In the genomic region with DNA sequence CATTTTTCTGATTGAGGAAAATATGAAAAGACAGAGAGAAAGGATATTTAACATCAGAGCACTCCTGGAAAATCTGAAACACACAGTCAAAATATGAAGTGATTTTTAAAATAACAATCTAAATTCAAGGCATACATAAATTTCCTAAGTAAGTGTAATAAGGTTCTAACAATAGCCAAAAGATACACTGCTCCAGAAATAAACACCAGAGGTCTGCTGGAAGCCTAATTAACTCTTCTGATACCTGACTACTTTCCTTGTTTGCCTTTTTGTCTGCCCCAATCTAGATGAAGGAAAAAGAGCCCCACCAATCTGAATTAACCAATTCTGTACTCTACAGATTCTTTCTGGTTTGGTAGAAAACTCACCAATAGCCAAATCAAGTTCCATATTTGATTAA, we compare ENCODE assay signal across 23 cellular contexts.
DNase-seq lines count a peak whose midpoint lies in the region; ATAC-seq and TF ChIP-seq lines count a peak whose summit lies in the region.
"Had no signal": no experiment of that assay in that cellular context is flagged by ENCODE, and none has a peak within 500 bp of the region (broad histone marks: within the 10 kb centered on the region; RNA-seq: fewer than 3 reads in every experiment).

No MANE protein-coding gene starts in this region.

- H3K4me3 ChIP-seq in heart left ventricle, result peak overlapping the region in 2 of 12 donors; percentile 4 to 8
- H3K4me3 ChIP-seq in right atrium auricular region, result no peak overlapping the region
- no peak overlapping the region for H3K4me3 ChIP-seq in Caco-2 (ENCODE audit: low read depth, low read length)
- H3K4me3 ChIP-seq: BLaER1 treated with 17β-estradiol and CSF1 and Interleukin-3, amounts not matched to agents 10 nM and 100 nM; PC-9 had no signal

- DNase-seq in heart left ventricle (no peak), right atrium auricular region (ENCODE audit: low spot score) (no peak), Caco-2 (no peak), T-helper 17 cell (no peak), HK-2 (ENCODE audit: unreplicated experiment) (no peak), NCI-H1417 (lab: John Stamatoyannopoulos, UW) (no peak)
- DNase-seq in activated T-cell treated with anti-CD3 and anti-CD28 coated beads, Interleukin-2, amount 50 U/mL, for 72 hours, result no peak
- DNase-seq: AML-193; CD4-positive, alpha-beta memory T cell; DMS 273 treated with DMSO at 0.1 percent for 48 hours; DMS79; EL; GDM1; NCI-H1092; NCI-H1436; NCI-H187 treated with DMSO at 0.1 percent for 48 hours; NCI-H524; NCI-H774; NK-92 treated with Interleukin-12 subunit alpha and Interleukin-12 subunit beta, amount 100 ng/mL, for 24 hours; PC-9; SHP77 had no signal

- TF ChIP-seq CTCF in heart left ventricle (IDR thresholded peaks at IDR 0.05) (no peak), right atrium auricular region (IDR thresholded peaks at IDR 0.05) (no peak), Caco-2 (IDR thresholded peaks at IDR 0.05; ENCODE audit: insufficient read depth in 1 of 2, low read depth in 1 of 2, low read length in 1 of 2, severe bottlenecking in 1 of 2, unreplicated experiment in 1 of 2) (no peak)

- H3K36me3 Mint-ChIP-seq in Caco-2 (ENCODE audit: insufficient read depth, unreplicated experiment) (peaks cover 22% of the 10 kb centered on the region), T-helper 17 cell (ENCODE audit: low read depth) (peaks cover 2% of the 10 kb centered on the region)
- peaks cover 35% of the 10 kb centered on the region for H3K36me3 Mint-ChIP-seq in stimulated activated memory B cell treated with anti-CD40 and anti-IgM and Interleukin-4, amounts not matched to agents 10 μg/mL and 1 μg/mL and 100 μg/mL, for 72 hours
- H3K36me3 Mint-ChIP-seq in activated T-cell treated with anti-CD3 and anti-CD28 coated beads, Interleukin-2, amount 50 U/mL, for 72 hours (ENCODE audit: insufficient read depth in 2 of 2), result peaks cover 0 to 4% of the 10 kb centered on the region in 2 donors

- TF ChIP-seq POLR2A in heart left ventricle (IDR thresholded peaks at IDR 0.05), result no peak

- POLR2A ChIA-PET in Caco-2 (lab: Charles Lee), result no interaction called here

- H3K36me3 ChIP-seq in heart left ventricle, result peaks cover 0 to 27% (median 12%) of the 10 kb centered on the region in 9 donors
- H3K36me3 ChIP-seq in right atrium auricular region, result no peaks in the 10 kb centered on the region
- H3K36me3 ChIP-seq in Caco-2 (ENCODE audit: control insufficient read depth, insufficient read depth, low read length), result peaks cover 1% of the 10 kb centered on the region; the same call in 1 of the 2 replicates

- intact Hi-C loops in heart left ventricle (cut with DNase I), result no loop called here
- intact Hi-C loops in Caco-2 (cut with micrococcal nuclease; ENCODE audit: unreplicated experiment), result no loop called here

- peak in 2 of 4 donors; percentile 57 to 69 for ATAC-seq in heart left ventricle
- no peak for ATAC-seq in T-helper 17 cell
- no peak for ATAC-seq in stimulated activated memory B cell treated with anti-CD40 and anti-IgM and Interleukin-4, amounts not matched to agents 10 μg/mL and 1 μg/mL and 100 μg/mL, for 72 hours
- no peak for ATAC-seq in activated T-cell treated with anti-CD3 and anti-CD28 coated beads, Interleukin-2, amount 50 U/mL, for 72 hours (replicated peaks in 1 of 2)

- H3K27ac ChIP-seq in heart left ventricle, result peak overlapping the region in 8 of 12 donors; percentile 16 to 64 (median 42)
- H3K27ac ChIP-seq in right atrium auricular region, result no peak overlapping the region
- H3K27ac ChIP-seq: BLaER1 treated with 17β-estradiol and CSF1 and Interleukin-3, amounts not matched to agents 10 nM and 100 nM; PC-9 had no signal

- H3K4me1 ChIP-seq in heart left ventricle (peaks cover 0 to 7% (median 0%) of the 10 kb centered on the region in 12 donors), right atrium auricular region (no peaks in the 10 kb centered on the region), Caco-2 (peaks cover 30% of the 10 kb centered on the region)
- H3K4me1 ChIP-seq: BLaER1 treated with 17β-estradiol and CSF1 and Interleukin-3, amounts not matched to agents 10 nM and 100 nM had no signal

- H3K4me3 Mint-ChIP-seq in Caco-2 (ENCODE audit: unreplicated experiment) (no peak overlapping the region), T-helper 17 cell (no peak overlapping the region)
- H3K4me3 Mint-ChIP-seq in stimulated activated memory B cell treated with anti-CD40 and anti-IgM and Interleukin-4, amounts not matched to agents 10 μg/mL and 1 μg/mL and 100 μg/mL, for 72 hours, result no peak overlapping the region
- H3K4me3 Mint-ChIP-seq in activated T-cell treated with anti-CD3 and anti-CD28 coated beads, Interleukin-2, amount 50 U/mL, for 72 hours, result no peak overlapping the region
- H3K4me3 Mint-ChIP-seq: CD4-positive, alpha-beta memory T cell had no signal

- H3K9me3 ChIP-seq in heart left ventricle, result no peaks in the 10 kb centered on the region
- no peaks in the 10 kb centered on the region for H3K9me3 ChIP-seq in right atrium auricular region
- no peaks in the 10 kb centered on the region for H3K9me3 ChIP-seq in Caco-2
- no peaks in the 10 kb centered on the region for H3K9me3 ChIP-seq in T-helper 17 cell (ENCODE audit: control insufficient read depth, low read length, poor library complexity, severe bottlenecking)
- H3K9me3 ChIP-seq: BLaER1 treated with 17β-estradiol and CSF1 and Interleukin-3, amounts not matched to agents 10 nM and 100 nM had no signal

- H3K27ac Mint-ChIP-seq in Caco-2 (ENCODE audit: unreplicated experiment) (peak overlapping the region; percentile 39), T-helper 17 cell (peak overlapping the region; percentile 21)
- peak overlapping the region; percentile 35 for H3K27ac Mint-ChIP-seq in stimulated activated memory B cell treated with anti-CD40 and anti-IgM and Interleukin-4, amounts not matched to agents 10 μg/mL and 1 μg/mL and 100 μg/mL, for 72 hours
- H3K27ac Mint-ChIP-seq in activated T-cell treated with anti-CD3 and anti-CD28 coated beads, Interleukin-2, amount 50 U/mL, for 72 hours, result no peak overlapping the region

- H3K27me3 Mint-ChIP-seq in Caco-2 (ENCODE audit: insufficient read depth, unreplicated experiment) (no peaks in the 10 kb centered on the region), T-helper 17 cell (no peaks in the 10 kb centered on the region)
- no peaks in the 10 kb centered on the region for H3K27me3 Mint-ChIP-seq in stimulated activated memory B cell treated with anti-CD40 and anti-IgM and Interleukin-4, amounts not matched to agents 10 μg/mL and 1 μg/mL and 100 μg/mL, for 72 hours
- H3K27me3 Mint-ChIP-seq in activated T-cell treated with anti-CD3 and anti-CD28 coated beads, Interleukin-2, amount 50 U/mL, for 72 hours (ENCODE audit: low read depth), result no peaks in the 10 kb centered on the region
- H3K27me3 Mint-ChIP-seq: CD4-positive, alpha-beta memory T cell had no signal

- H3K4me1 Mint-ChIP-seq in Caco-2 (ENCODE audit: low read depth, unreplicated experiment) (peaks cover 21% of the 10 kb centered on the region), T-helper 17 cell (peaks cover 13% of the 10 kb centered on the region)
- peaks cover 15% of the 10 kb centered on the region for H3K4me1 Mint-ChIP-seq in stimulated activated memory B cell treated with anti-CD40 and anti-IgM and Interleukin-4, amounts not matched to agents 10 μg/mL and 1 μg/mL and 100 μg/mL, for 72 hours
- H3K4me1 Mint-ChIP-seq in activated T-cell treated with anti-CD3 and anti-CD28 coated beads, Interleukin-2, amount 50 U/mL, for 72 hours (ENCODE audit: low read depth), result no peaks in the 10 kb centered on the region

- H3K9me3 Mint-ChIP-seq in Caco-2 (ENCODE audit: unreplicated experiment), result no peaks in the 10 kb centered on the region
- H3K9me3 Mint-ChIP-seq in stimulated activated memory B cell treated with anti-CD40 and anti-IgM and Interleukin-4, amounts not matched to agents 10 μg/mL and 1 μg/mL and 100 μg/mL, for 72 hours, result no peaks in the 10 kb centered on the region
- no peaks in the 10 kb centered on the region for H3K9me3 Mint-ChIP-seq in activated T-cell treated with anti-CD3 and anti-CD28 coated beads, Interleukin-2, amount 50 U/mL, for 72 hours
- H3K9me3 Mint-ChIP-seq: CD4-positive, alpha-beta memory T cell had no signal

- H3K27me3 ChIP-seq in heart left ventricle (no peaks in the 10 kb centered on the region), right atrium auricular region (no peaks in the 10 kb centered on the region), Caco-2 (replicated peaks; ENCODE audit: control insufficient read depth, insufficient read depth, low read length) (no peaks in the 10 kb centered on the region)
- H3K27me3 ChIP-seq: BLaER1 treated with 17β-estradiol and CSF1 and Interleukin-3, amounts not matched to agents 10 nM and 100 nM had no signal

- CTCF ChIA-PET in Caco-2 (lab: Charles Lee), result no interaction called here

- no TSS peak for BruUV-seq in Caco-2 (replicated peaks; lab: Mats Ljungman, UMichigan)

Comparison
In these comparisons a context has a peak if more than half of its experiments do, and no peak if none do; other contexts are left out.
1. H3K27ac ChIP-seq: peak in heart left ventricle (8 of 12); none in right atrium auricular region (0 of 2).